ENCODE assay signal across 14 cellular contexts in genomic region chr4:69095301-69095731, GRCh38. TPM values are rescaled to one million over a fixed set of nuclear protein-coding genes. Genes with fewer than 3 reads are reported as not detected.
A peak's percentile ranks its signal among the peaks of the same experiment; 100 is the strongest.
DNase-seq lines count a peak whose midpoint lies in the region; ATAC-seq and TF ChIP-seq lines count a peak whose summit lies in the region.
"Had no signal": no experiment of that assay in that cellular context is flagged by ENCODE, and none has a peak within 500 bp of the region (broad histone marks: within the 10 kb centered on the region; RNA-seq: fewer than 3 reads in every experiment).

No MANE protein-coding gene starts in this region.

- H3K36me3 ChIP-seq in kidney epithelial cell (ENCODE audit: control insufficient read depth, insufficient read depth, low read length): no peaks in the 10 kb centered on the region
- H3K36me3 ChIP-seq: BLaER1 treated with 17β-estradiol and CSF1 and Interleukin-3, amounts not matched to agents 10 nM and 100 nM; neural progenitor cell had no signal

- no peaks in the 10 kb centered on the region for H3K27me3 Mint-ChIP-seq in activated T-cell treated with anti-CD3 and anti-CD28 coated beads, Interleukin-2, amount 50 U/mL, for 24 hours
- H3K27me3 Mint-ChIP-seq: dendritic cell treated with granulocyte-macrophage colony-stimulating factor and Interleukin-4, amounts not matched to agents 40 ng/mL and 50 ng/mL, for 4 days had no signal

- DNase-seq in COLO829 (ENCODE audit: low spot score) (peak; percentile 44), HS-27A (ENCODE audit: low read depth) (peak; percentile 35), astrocyte of the spinal cord (ENCODE audit: low read depth, low spot score) (peak; percentile 76), kidney epithelial cell (ENCODE audit: low read depth) (peak; percentile 60), NCI-H2029 (lab: John Stamatoyannopoulos, UW) (no peak)
- DNase-seq in stimulated activated naive CD4-positive, alpha-beta T cell (lab: John Stamatoyannopoulos, UW): no peak
- no peak for DNase-seq in stimulated activated naive CD8-positive, alpha-beta T cell treated with anti-CD3 and anti-CD28 coated beads, Interleukin-15, Interleukin-2, amounts not matched to agents 100 U/mL and 50 U/mL, for 24 hours
- DNase-seq in activated T-cell treated with anti-CD3 and anti-CD28 coated beads, Interleukin-2, amount 50 U/mL, for 24 hours: no peak
- DNase-seq: NCI-H1694, T-helper 9 cell had no signal

- H3K36me3 Mint-ChIP-seq in activated T-cell treated with anti-CD3 and anti-CD28 coated beads, Interleukin-2, amount 50 U/mL, for 24 hours (ENCODE audit: low read depth): no peaks in the 10 kb centered on the region
- H3K36me3 Mint-ChIP-seq: neural progenitor cell had no signal

- no peak for ATAC-seq in stimulated activated naive CD8-positive, alpha-beta T cell treated with anti-CD3 and anti-CD28 coated beads, Interleukin-15, Interleukin-2, amounts not matched to agents 100 U/mL and 50 U/mL, for 24 hours

- no peak overlapping the region for H3K4me3 ChIP-seq in astrocyte of the spinal cord (ENCODE audit: low read depth, low read length)
- H3K4me3 ChIP-seq in kidney epithelial cell (ENCODE audit: low read depth, low read length): no peak overlapping the region
- H3K4me3 ChIP-seq: BLaER1 treated with 17β-estradiol and CSF1 and Interleukin-3, amounts not matched to agents 10 nM and 100 nM; neural progenitor cell had no signal

- no peak overlapping the region for H3K27ac Mint-ChIP-seq in activated T-cell treated with anti-CD3 and anti-CD28 coated beads, Interleukin-2, amount 50 U/mL, for 24 hours
- H3K27ac Mint-ChIP-seq: dendritic cell treated with granulocyte-macrophage colony-stimulating factor and Interleukin-4, amounts not matched to agents 40 ng/mL and 50 ng/mL, for 4 days; neural progenitor cell had no signal

- no peaks in the 10 kb centered on the region for H3K9me3 Mint-ChIP-seq in activated T-cell treated with anti-CD3 and anti-CD28 coated beads, Interleukin-2, amount 50 U/mL, for 24 hours
- H3K9me3 Mint-ChIP-seq: dendritic cell treated with granulocyte-macrophage colony-stimulating factor and Interleukin-4, amounts not matched to agents 40 ng/mL and 50 ng/mL, for 4 days; neural progenitor cell had no signal

- H3K4me3 Mint-ChIP-seq in activated T-cell treated with anti-CD3 and anti-CD28 coated beads, Interleukin-2, amount 50 U/mL, for 24 hours: no peak overlapping the region
- H3K4me3 Mint-ChIP-seq: dendritic cell treated with granulocyte-macrophage colony-stimulating factor and Interleukin-4, amounts not matched to agents 40 ng/mL and 50 ng/mL, for 4 days; neural progenitor cell had no signal

- in situ Hi-C loops in astrocyte of the spinal cord (cut with HindIII; ENCODE audit: low sequenced_read_pairs): no loop called here

- no peaks in the 10 kb centered on the region for H3K4me1 Mint-ChIP-seq in activated T-cell treated with anti-CD3 and anti-CD28 coated beads, Interleukin-2, amount 50 U/mL, for 24 hours (ENCODE audit: low read depth)

- H3K27me3 ChIP-seq in kidney epithelial cell (ENCODE audit: control insufficient read depth, insufficient read depth, low read length): no peaks in the 10 kb centered on the region
- H3K27me3 ChIP-seq: BLaER1 treated with 17β-estradiol and CSF1 and Interleukin-3, amounts not matched to agents 10 nM and 100 nM; neural progenitor cell had no signal

- TF ChIP-seq CTCF in astrocyte of the spinal cord (IDR thresholded peaks at IDR 0.05; ENCODE audit: low read depth, low read length) (no peak), kidney epithelial cell (IDR thresholded peaks at IDR 0.05; ENCODE audit: insufficient read depth, low read length, poor library complexity, severe bottlenecking) (no peak)

RNA-seq across cellular contexts. Expression of gene UGT2B7, which starts 1.0 kb away (rescaled TPM):
- 42.7 and 45.9 TPM in 2 replicates for total RNA-seq in kidney epithelial cell
- total RNA-seq: OCI-LY7 had no signal

Comparison
In these comparisons a context has a peak if more than half of its experiments do, and no peak if none do; other contexts are left out.
1. DNase-seq: peak in COLO829 (single experiment), HS-27A (single experiment), astrocyte of the spinal cord (single experiment) and kidney epithelial cell (single experiment); none in stimulated activated naive CD4-positive, alpha-beta T cell (0 of 6), NCI-H2029 (single experiment), stimulated activated naive CD8-positive, alpha-beta T cell treated with anti-CD3 and anti-CD28 coated beads, Interleukin-15, Interleukin-2, amounts not matched to agents 100 U/mL and 50 U/mL, for 24 hours (single experiment) and activated T-cell treated with anti-CD3 and anti-CD28 coated beads, Interleukin-2, amount 50 U/mL, for 24 hours (single experiment).